In genomic region chr4:141614878-141615586, GRCh38 we compare ENCODE assay signal across 25 cellular contexts. TPM values are rescaled to one million over a fixed set of nuclear protein-coding genes. Genes with fewer than 3 reads are reported as not detected.
A peak's percentile ranks its signal among the peaks of the same experiment; 100 is the strongest.
DNase-seq lines count a peak whose midpoint lies in the region; ATAC-seq and TF ChIP-seq lines count a peak whose summit lies in the region.
"Had no signal": no experiment of that assay in that cellular context is flagged by ENCODE, and none has a peak within 500 bp of the region (broad histone marks: within the 10 kb centered on the region; RNA-seq: fewer than 3 reads in every experiment).

No MANE protein-coding gene starts in this region.

- H3K9me3 Mint-ChIP-seq in endothelial cell (ENCODE audit: unreplicated experiment) = no peaks in the 10 kb centered on the region
- H3K9me3 Mint-ChIP-seq: activated T-helper 2 cell treated with anti-CD3 and anti-CD28 coated beads, Interferon-gamma antibody, Interleukin-2, Interleukin-4, amounts not matched to agents 10 μg/mL and 5 μg/mL and 100 μg/mL, durations not matched to agents 14 hours and 24 hours and 36 hours had no signal

- intact Hi-C loops in cardiac septum (cut with DNase I) = no loop called here
- intact Hi-C loops in Right ventricle myocardium superior (cut with DNase I) = no loop called here

- ATAC-seq in Right ventricle myocardium superior (ENCODE audit: poor library complexity) (no peak), HG02798 (IDR thresholded peaks at IDR 0.05; ENCODE audit: poor library complexity, unreplicated experiment) (peak; percentile 74), HG03045 (IDR thresholded peaks at IDR 0.05; ENCODE audit: unreplicated experiment) (no peak)
- ATAC-seq: activated CD8-positive, alpha-beta memory T cell treated with anti-CD3 and anti-CD28 coated beads, Interleukin-2, amount 10 ng/mL, durations not matched to agents 7 days and 5 days; body of pancreas; GM23338; K562; Right ventricle myocardium inferior; stimulated activated naive CD8-positive, alpha-beta T cell treated with anti-CD3 and anti-CD28 coated beads, Interleukin-15, amount 100 ng/mL, for 72 hours had no signal

- peaks cover 4% of the 10 kb centered on the region for H3K36me3 Mint-ChIP-seq in endothelial cell (ENCODE audit: low read depth, unreplicated experiment)
- H3K36me3 Mint-ChIP-seq: activated CD8-positive, alpha-beta memory T cell treated with anti-CD3 and anti-CD28 coated beads, Interleukin-2, amount 10 ng/mL, durations not matched to agents 7 days and 5 days; natural killer cell treated with Interleukin-12 subunit alpha and Interleukin-12 subunit beta and Interleukin-15 and Interleukin-18, amount 100 ng/mL, for 72 hours had no signal

- H3K4me1 Mint-ChIP-seq in endothelial cell (ENCODE audit: unreplicated experiment) = peaks cover 9% of the 10 kb centered on the region
- H3K4me1 Mint-ChIP-seq: activated CD8-positive, alpha-beta memory T cell treated with anti-CD3 and anti-CD28 coated beads, Interleukin-2, amount 10 ng/mL, durations not matched to agents 7 days and 5 days; GM23338; stimulated activated naive CD8-positive, alpha-beta T cell treated with anti-CD3 and anti-CD28 coated beads, Interleukin-15, amount 100 ng/mL, for 72 hours had no signal

- H3K27me3 Mint-ChIP-seq in endothelial cell (ENCODE audit: unreplicated experiment) = no peaks in the 10 kb centered on the region
- H3K27me3 Mint-ChIP-seq: stimulated activated naive CD8-positive, alpha-beta T cell treated with anti-CD3 and anti-CD28 coated beads, Interleukin-15, amount 100 ng/mL, for 72 hours had no signal

- peak; percentile 38 for DNase-seq in cardiac septum (ENCODE audit: low spot score)
- no peak for DNase-seq in Right ventricle myocardium superior
- no peak for DNase-seq in endothelial cell (ENCODE audit: low spot score)
- DNase-seq in SIG-M5 (lab: John Stamatoyannopoulos, UW) = no peak
- DNase-seq in NCI-H2227 treated with DMSO at 0.1 percent for 48 hours (lab: John Stamatoyannopoulos, UW) = no peak
- DNase-seq in LoVo (ENCODE audit: low spot score) = no peak
- DNase-seq: 8988T; activated CD4-positive, alpha-beta T cell treated with anti-CD3 and anti-CD28 coated beads for 48 hours; activated CD8-positive, alpha-beta memory T cell treated with anti-CD3 and anti-CD28 coated beads, Interleukin-2, amount 10 ng/mL, durations not matched to agents 7 days and 5 days; body of pancreas; colonic mucosa; foreskin melanocyte; NCI-H1092; NCI-H526 treated with DMSO at 0.1 percent for 48 hours; stimulated activated CD4-positive, alpha-beta T cell treated with anti-CD3 and anti-CD28 coated beads, Interleukin-2, amount 100 ng/mL, for 24 hours; stimulated activated naive CD8-positive, alpha-beta T cell treated with anti-CD3 and anti-CD28 coated beads, Interleukin-15, amount 100 ng/mL, for 72 hours; T-helper 1 cell; transverse colon had no signal

- no peak for TF ChIP-seq CTCF in endothelial cell (IDR thresholded peaks at IDR 0.05; ENCODE audit: unreplicated experiment)

- peak overlapping the region; percentile 42 for H3K27ac Mint-ChIP-seq in endothelial cell (ENCODE audit: unreplicated experiment)
- H3K27ac Mint-ChIP-seq: activated CD8-positive, alpha-beta memory T cell treated with anti-CD3 and anti-CD28 coated beads, Interleukin-2, amount 10 ng/mL, durations not matched to agents 7 days and 5 days; activated T-helper 2 cell treated with anti-CD3 and anti-CD28 coated beads, Interferon-gamma antibody, Interleukin-2, Interleukin-4, amounts not matched to agents 10 μg/mL and 5 μg/mL and 100 μg/mL, durations not matched to agents 14 hours and 24 hours and 36 hours; GM23338; natural killer cell treated with Interleukin-12 subunit alpha and Interleukin-12 subunit beta and Interleukin-15 and Interleukin-18, amount 100 ng/mL, for 72 hours; stimulated activated naive CD8-positive, alpha-beta T cell treated with anti-CD3 and anti-CD28 coated beads, Interleukin-15, amount 100 ng/mL, for 72 hours had no signal

- H3K4me3 Mint-ChIP-seq in endothelial cell (ENCODE audit: unreplicated experiment) = no peak overlapping the region
- H3K4me3 Mint-ChIP-seq: activated CD8-positive, alpha-beta memory T cell treated with anti-CD3 and anti-CD28 coated beads, Interleukin-2, amount 10 ng/mL, durations not matched to agents 7 days and 5 days; GM23338; natural killer cell treated with Interleukin-12 subunit alpha and Interleukin-12 subunit beta and Interleukin-15 and Interleukin-18, amount 100 ng/mL, for 72 hours; stimulated activated naive CD8-positive, alpha-beta T cell treated with anti-CD3 and anti-CD28 coated beads, Interleukin-15, amount 100 ng/mL, for 72 hours had no signal

RNA-seq across cellular contexts. Expression of gene IL15, which starts 21.4 kb away (rescaled TPM):
- total RNA-seq in cardiac septum = 3.1 TPM
- 2.4 TPM for total RNA-seq in Right ventricle myocardium superior
- 8.8 TPM for total RNA-seq in endothelial cell (ENCODE audit: unreplicated experiment)
